8 cellular contexts compared by ENCODE assay signal in the genomic region with DNA sequence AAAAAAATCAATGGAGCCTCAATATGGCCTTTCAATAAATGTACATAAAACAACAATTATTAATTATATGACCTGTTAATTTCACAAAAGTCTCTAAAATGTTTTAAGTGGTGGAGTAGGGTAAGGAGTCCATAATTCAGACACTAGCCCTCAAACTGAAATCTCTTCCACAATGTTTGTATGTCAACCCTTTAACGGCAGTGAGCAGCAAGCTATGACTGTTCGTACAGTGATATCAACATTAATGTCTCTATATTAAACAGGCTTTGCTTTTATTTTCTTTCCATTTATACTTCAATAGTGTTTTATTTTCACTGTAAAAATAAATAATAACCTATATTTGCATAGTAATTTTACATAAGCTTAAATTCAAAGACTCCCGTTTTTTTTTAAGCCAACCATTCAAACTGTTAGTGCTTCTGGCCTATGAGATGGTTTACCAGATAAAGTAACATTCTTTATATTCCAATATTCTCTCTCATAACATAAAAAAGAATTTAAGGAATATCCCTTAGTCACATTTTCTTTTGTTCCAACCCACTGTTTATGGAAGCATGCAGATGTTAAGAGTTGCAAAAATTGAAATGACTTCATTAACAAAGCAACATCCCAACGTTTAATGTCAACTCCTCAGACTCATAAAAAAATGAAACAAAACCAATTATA. TPM values are rescaled to one million over a fixed set of nuclear protein-coding genes. Genes with fewer than 3 reads are reported as not detected.
DNase-seq lines count a peak whose midpoint lies in the region; ATAC-seq and TF ChIP-seq lines count a peak whose summit lies in the region.

No MANE protein-coding gene starts in this region.

- no peaks in the 10 kb centered on the region for H3K27me3 Mint-ChIP-seq in endodermal cell (ENCODE audit: insufficient read depth)

- DNase-seq in EH (ENCODE audit: low read depth) (peak; percentile 75), PC-3 (peak; percentile 15), endodermal cell (no peak), ovary (no peak), NCI-H2171 (lab: John Stamatoyannopoulos, UW) (no peak), LoVo (ENCODE audit: low spot score) (no peak), SW480 (ENCODE audit: low spot score) (no peak)

- BruUV-seq in PC-3 (replicated peaks; lab: Mats Ljungman, UMichigan): no TSS peak

- H3K9me3 ChIP-seq in PC-3 (ENCODE audit: low read length): no peaks in the 10 kb centered on the region
- H3K9me3 ChIP-seq in endodermal cell (ENCODE audit: control insufficient read depth, low read length): no peaks in the 10 kb centered on the region
- H3K9me3 ChIP-seq in ovary: no peaks in the 10 kb centered on the region

- no peak for ATAC-seq in PC-3
- ATAC-seq in GM18517 (IDR thresholded peaks at IDR 0.05; ENCODE audit: unreplicated experiment): no peak

- H3K36me3 Mint-ChIP-seq in endodermal cell (ENCODE audit: low read depth): no peaks in the 10 kb centered on the region

- H3K27ac Mint-ChIP-seq in endodermal cell: no peak overlapping the region

- H3K4me3 ChIP-seq in PC-3 (ENCODE audit: low read length): peak overlapping the region; percentile 82
- peak overlapping the region; percentile 90 for H3K4me3 ChIP-seq in endodermal cell (ENCODE audit: low read length)
- peak overlapping the region; percentile 94 for H3K4me3 ChIP-seq in ovary

- H3K4me1 ChIP-seq in PC-3 (ENCODE audit: insufficient read depth, low read length): peaks cover 27% of the 10 kb centered on the region
- H3K4me1 ChIP-seq in endodermal cell (ENCODE audit: control insufficient read depth, insufficient read depth, low read length): peaks cover 3% of the 10 kb centered on the region
- peaks cover 2% of the 10 kb centered on the region for H3K4me1 ChIP-seq in ovary (ENCODE audit: insufficient read depth)

- peak overlapping the region; percentile 90 for H3K4me3 Mint-ChIP-seq in endodermal cell

- H3K27ac ChIP-seq in PC-3 (ENCODE audit: low read length) (no peak overlapping the region), endodermal cell (ENCODE audit: low read depth, low read length) (no peak overlapping the region), ovary (peak overlapping the region in 1 of 2 donors; percentile 96)

- no peak for TF ChIP-seq POLR2A in ovary (IDR thresholded peaks at IDR 0.05)

- H3K4me1 Mint-ChIP-seq in endodermal cell: peaks cover 34% of the 10 kb centered on the region

- H3K36me3 ChIP-seq in PC-3 (ENCODE audit: low read depth, low read length): no peaks in the 10 kb centered on the region
- no peaks in the 10 kb centered on the region for H3K36me3 ChIP-seq in endodermal cell (ENCODE audit: control insufficient read depth, insufficient read depth, low read length)
- no peaks in the 10 kb centered on the region for H3K36me3 ChIP-seq in ovary

- no peaks in the 10 kb centered on the region for H3K27me3 ChIP-seq in PC-3 (ENCODE audit: low read length)
- H3K27me3 ChIP-seq in endodermal cell (ENCODE audit: control insufficient read depth, insufficient read depth, low read length, poor library complexity, severe bottlenecking): no peaks in the 10 kb centered on the region
- no peaks in the 10 kb centered on the region for H3K27me3 ChIP-seq in ovary

- CTCF ChIA-PET in PC-3 (lab: Charles Lee): no interaction called here

- no peaks in the 10 kb centered on the region for H3K9me3 Mint-ChIP-seq in endodermal cell

- no peak overlapping the region for H2AFZ ChIP-seq in PC-3 (ENCODE audit: low read length)

- H3K9ac ChIP-seq in PC-3 (ENCODE audit: low read length) (peak overlapping the region; percentile 93), endodermal cell (ENCODE audit: extremely low read depth, low read length, poor library complexity, severe bottlenecking) (peak overlapping the region; percentile 61)

- intact Hi-C loops in PC-3 (cut with micrococcal nuclease): loop anchor here (5.0 kb wide), 1 partner anchor 51 kb away; no protein-coding TSS in a partner anchor
- intact Hi-C loops in ovary (cut with DNase I): loop anchor here in 1 of 4 donors (5.0 kb wide), 1 partner anchor 166 kb away; no protein-coding TSS in a partner anchor

- no peaks in the 10 kb centered on the region for H3K9me2 ChIP-seq in PC-3 (replicated peaks; ENCODE audit: low read length)

- peaks cover 42% of the 10 kb centered on the region for H4K20me1 ChIP-seq in PC-3 (ENCODE audit: low read length)

- WGBS in endodermal cell (ENCODE audit: insufficient coverage in 1 of 2, insufficient read length in 1 of 2), 2 experiments: 25 to 65% methylated on average over 1 to 4 of the region's 4 CpGs
- 10 to 24% (median 22%) methylated on average over 4 of the region's 4 CpGs for WGBS in ovary, 3 donors

- TF ChIP-seq EP300 in ovary (IDR thresholded peaks at IDR 0.05): no peak

- H3F3A ChIP-seq in PC-3 (ENCODE audit: low read length, unreplicated experiment): no peaks in the 10 kb centered on the region

- POLR2A ChIA-PET in PC-3 (lab: Charles Lee; ENCODE audit: unreplicated experiment): interaction anchor here (0.5 to 1.0 kb wide), 2 partner anchors 50 to 167 kb away, joined by 3 read pairs; no protein-coding TSS in a partner anchor

- H3K4me2 ChIP-seq in PC-3 (ENCODE audit: low read length): peak overlapping the region; percentile 95

- TF ChIP-seq CTCF in PC-3 (conservative IDR thresholded peaks at IDR 0.05; ENCODE audit: low read depth, low read length) (no peak), endodermal cell (conservative IDR thresholded peaks at IDR 0.05) (no peak), ovary (IDR thresholded peaks at IDR 0.05) (no peak)

- H3K79me2 ChIP-seq in PC-3 (ENCODE audit: low read length): peaks cover 69% of the 10 kb centered on the region

RNA-seq across cellular contexts. Expression of a gene that starts 2.4 kb away (rescaled TPM):
- total RNA-seq in PC-3 (2014; rRNA removed) (20.7 and 23.9 TPM in 2 replicates), endodermal cell (10 to 100 TPM; 36.2 to 39.9 TPM), ovary (10 to 100 TPM; 28.0 to 59.2 (median 31.4) TPM)
- 33.3 TPM for polyA plus RNA-seq in endodermal cell (2013, experiment 1 of 2)
- polyA plus RNA-seq in endodermal cell (2013, experiment 2 of 2): 34.4 TPM
- polyA plus RNA-seq in ovary: 10 to 100 TPM; 13.8 to 23.0 TPM

Comparison
In these comparisons a context has a peak if more than half of its experiments do, and no peak if none do; other contexts are left out.
1. DNase-seq: peak in EH (single experiment) and PC-3 (single experiment); none in endodermal cell (single experiment), ovary (0 of 5), NCI-H2171 (single experiment), LoVo (single experiment) and SW480 (single experiment).
2. Peak in every context shown above with its lines, with median percentiles within 50 percentile points of each other: H3K4me3 ChIP-seq.